27 cellular contexts compared by ENCODE assay signal in the genomic region with DNA sequence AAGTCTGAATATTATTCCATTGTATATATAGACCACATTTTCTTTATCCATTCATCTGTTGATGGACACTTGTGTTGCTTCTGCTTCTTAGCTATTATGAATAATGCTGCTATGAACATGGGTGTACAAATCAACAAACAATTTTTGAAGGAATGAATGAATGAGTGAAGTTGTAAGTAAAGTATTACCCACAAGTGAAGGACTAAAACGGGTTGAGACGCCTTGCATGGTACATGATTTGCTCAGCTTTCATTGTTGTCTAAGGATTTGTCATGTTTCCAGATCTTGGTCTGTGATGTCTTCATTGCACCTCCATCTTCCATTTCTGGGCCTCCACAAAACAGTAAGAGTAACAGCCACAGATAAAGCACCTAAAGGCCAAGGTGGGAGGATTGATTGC. TPM values are rescaled to one million over a fixed set of nuclear protein-coding genes. Genes with fewer than 3 reads are reported as not detected.
DNase-seq lines count a peak whose midpoint lies in the region; ATAC-seq, FAIRE-seq and TF ChIP-seq lines count a peak whose summit lies in the region.
"Had no signal": no experiment of that assay in that cellular context is flagged by ENCODE, and none has a peak within 500 bp of the region (broad histone marks: within the 10 kb centered on the region; RNA-seq: fewer than 3 reads in every experiment).

No MANE protein-coding gene starts in this region.

- no peak for TF ChIP-seq EP300 in K562 (IDR thresholded peaks at IDR 0.05; ENCODE audit: low read length)

- no peak for ATAC-seq in K562
- ATAC-seq: activated naive CD8-positive, alpha-beta T cell treated with anti-CD3 and anti-CD28 coated beads, Interleukin-2, amount 50 U/mL, for 24 hours had no signal

- peak overlapping the region; percentile 18 for H3K9ac ChIP-seq in Loucy (ENCODE audit: low read depth, low read length, poor library complexity, severe bottlenecking)
- peak overlapping the region in 1 of 2 experiments; percentile 86; a peak in 1 of 4 replicates for H3K9ac ChIP-seq in K562 (ENCODE audit: insufficient read depth in 1 of 2, low read depth in 2 of 2, low read length in 2 of 2)

- H3K27ac Mint-ChIP-seq in CD8-positive, alpha-beta memory T cell = peak overlapping the region in 1 of 8 donors; percentile 3
- H3K27ac Mint-ChIP-seq in endothelial cell (ENCODE audit: unreplicated experiment) = no peak overlapping the region
- H3K27ac Mint-ChIP-seq: activated naive CD8-positive, alpha-beta T cell treated with anti-CD3 and anti-CD28 coated beads, Interleukin-2, amount 50 U/mL, for 24 hours; stimulated activated naive CD8-positive, alpha-beta T cell treated with anti-CD3 and anti-CD28 coated beads, Interleukin-15, Interleukin-2, amounts not matched to agents 100 ng/mL and 50 ng/mL, for 24 hours had no signal

- H3K4me2 ChIP-seq in Loucy (ENCODE audit: low read depth, low read length, poor library complexity, severe bottlenecking) (peak overlapping the region; percentile 45), K562 (ENCODE audit: insufficient read depth, low read length) (peak overlapping the region; percentile 90; the same call in 1 of the 2 replicates), osteoblast (ENCODE audit: insufficient read depth, low read length) (no peak overlapping the region)

- FAIRE-seq in K562 (lab: Jason Lieb, UNC) = peak; percentile 74

- BruUV-seq in K562 (replicated peaks; lab: Mats Ljungman, UMichigan) = no TSS peak

- H3F3A ChIP-seq in Loucy (ENCODE audit: low read depth) = no peaks in the 10 kb centered on the region

- DNase-seq in CD8-positive, alpha-beta memory T cell = no peak
- DNase-seq in K562 (ENCODE audit: extremely low read depth in 1 of 4, low spot score in 3 of 4) = no peak
- DNase-seq in osteoblast (ENCODE audit: insufficient read length, low spot score, missing footprints) = no peak
- DNase-seq in stimulated activated CD4-positive, alpha-beta T cell treated with anti-CD3 and anti-CD28 coated beads, Interleukin-2, amount 100 ng/mL, for 24 hours = no peak
- DNase-seq in endothelial cell (ENCODE audit: low spot score) = no peak
- no peak for DNase-seq in stimulated activated naive CD4-positive, alpha-beta T cell (lab: John Stamatoyannopoulos, UW)
- DNase-seq: ACHN; activated CD4-positive, alpha-beta T cell treated with anti-CD3 and anti-CD28 coated beads for 4 hours; activated naive CD8-positive, alpha-beta T cell treated with anti-CD3 and anti-CD28 coated beads, Interleukin-2, amount 50 U/mL, for 24 hours; activated T-cell treated with anti-CD3 and anti-CD28 coated beads, Interleukin-2, amount 50 U/mL, for 1 hour; BE2C; DMS153; MG63; NCI-H1105 treated with DMSO at 0.1 percent for 48 hours; NCI-H2029 treated with DMSO at 0.1 percent for 48 hours; NCI-H2227 treated with DMSO at 0.1 percent for 48 hours; NCI-H69; posterior cingulate gyrus; right lobe of liver; tibial artery had no signal

- H3K36me3 ChIP-seq in CD8-positive, alpha-beta memory T cell (ENCODE audit: insufficient read depth, low read length) = no peaks in the 10 kb centered on the region
- H3K36me3 ChIP-seq in Loucy (ENCODE audit: insufficient read depth, low read length) (peaks cover 8% of the 10 kb centered on the region; the same call in 1 of the 2 replicates), K562 (ENCODE audit: control insufficient read depth, insufficient read depth, low read length) (peaks cover 4% of the 10 kb centered on the region; the same call in 2 of the 3 replicates), osteoblast (ENCODE audit: insufficient read depth, low read length) (peaks cover 27% of the 10 kb centered on the region)
- H3K36me3 ChIP-seq: BE2C, right lobe of liver had no signal

- no peak overlapping the region for H3K4me3 ChIP-seq in CD8-positive, alpha-beta memory T cell (ENCODE audit: low read length)
- H3K4me3 ChIP-seq in Loucy (ENCODE audit: low read length, poor library complexity, severe bottlenecking) = no peak overlapping the region
- H3K4me3 ChIP-seq in K562 = no peak overlapping the region
- H3K4me3 ChIP-seq in osteoblast (ENCODE audit: insufficient read depth, low read length) = no peak overlapping the region
- H3K4me3 ChIP-seq: MG63, right lobe of liver, tibial artery had no signal

- no peaks in the 10 kb centered on the region for H3K4me1 ChIP-seq in CD8-positive, alpha-beta memory T cell (ENCODE audit: insufficient read depth, low read length)
- H3K4me1 ChIP-seq in Loucy (ENCODE audit: insufficient read depth, low read length, poor library complexity, severe bottlenecking) = peaks cover 23% of the 10 kb centered on the region
- peaks cover 14 to 39% of the 10 kb centered on the region in 2 experiments for H3K4me1 ChIP-seq in K562 (replicated peaks in 1 of 2; ENCODE audit: control insufficient read depth in 2 of 2, insufficient read depth in 2 of 2, low read length in 2 of 2)
- H3K4me1 ChIP-seq in osteoblast (ENCODE audit: insufficient read depth, low read length) = peaks cover 11% of the 10 kb centered on the region
- H3K4me1 ChIP-seq: BE2C, tibial artery had no signal

- H2AFZ ChIP-seq in Loucy (ENCODE audit: low read length) (no peak overlapping the region), K562 (ENCODE audit: low read depth, low read length) (peak overlapping the region; percentile 49; the same call in 1 of the 2 replicates), osteoblast (ENCODE audit: low read length) (no peak overlapping the region)

- no peaks in the 10 kb centered on the region for H3K9me3 ChIP-seq in CD8-positive, alpha-beta memory T cell (ENCODE audit: low read length)
- H3K9me3 ChIP-seq in Loucy (ENCODE audit: insufficient read depth, low read depth, low read length) = no peaks in the 10 kb centered on the region
- H3K9me3 ChIP-seq in K562 (replicated peaks; ENCODE audit: control insufficient read depth, insufficient read depth, low read depth, low read length) = no peaks in the 10 kb centered on the region
- no peaks in the 10 kb centered on the region for H3K9me3 ChIP-seq in osteoblast (ENCODE audit: low read depth, low read length)
- H3K9me3 ChIP-seq: BE2C, MG63, right lobe of liver, tibial artery had no signal

- no peaks in the 10 kb centered on the region for H3K9me3 Mint-ChIP-seq in CD8-positive, alpha-beta memory T cell
- H3K9me3 Mint-ChIP-seq in endothelial cell (ENCODE audit: unreplicated experiment) = no peaks in the 10 kb centered on the region
- H3K9me3 Mint-ChIP-seq: activated naive CD8-positive, alpha-beta T cell treated with anti-CD3 and anti-CD28 coated beads, Interleukin-2, amount 50 U/mL, for 24 hours; IgD-negative memory B cell; stimulated activated naive CD8-positive, alpha-beta T cell treated with anti-CD3 and anti-CD28 coated beads, Interleukin-15, Interleukin-2, amounts not matched to agents 100 ng/mL and 50 ng/mL, for 24 hours had no signal

- H3K9me2 ChIP-seq in Loucy (replicated peaks; ENCODE audit: low read depth, low read length) = no peaks in the 10 kb centered on the region

- H3K9me1 ChIP-seq in K562 (ENCODE audit: control insufficient read depth, insufficient read depth, low read length) = no peaks in the 10 kb centered on the region

- H3K4me1 Mint-ChIP-seq in CD8-positive, alpha-beta memory T cell = no peaks in the 10 kb centered on the region
- peaks cover 12% of the 10 kb centered on the region for H3K4me1 Mint-ChIP-seq in endothelial cell (ENCODE audit: unreplicated experiment)

- H3K27me3 ChIP-seq in CD8-positive, alpha-beta memory T cell (ENCODE audit: insufficient read depth, low read length, poor library complexity, severe bottlenecking) = no peaks in the 10 kb centered on the region
- H3K27me3 ChIP-seq in Loucy (ENCODE audit: insufficient read depth, low read length, poor library complexity, severe bottlenecking) (no peaks in the 10 kb centered on the region), K562 (ENCODE audit: control insufficient read depth in 2 of 2, insufficient read depth in 2 of 2, low read length in 2 of 2) (no peaks in the 10 kb centered on the region), osteoblast (ENCODE audit: insufficient read depth, low read length) (no peaks in the 10 kb centered on the region)
- H3K27me3 ChIP-seq: BE2C, MG63, right lobe of liver, tibial artery had no signal

- in situ Hi-C loops in K562 (cut with MboI) = no loop called here

- peak overlapping the region; percentile 27 for H3K27ac ChIP-seq in CD8-positive, alpha-beta memory T cell (ENCODE audit: low read depth, low read length)
- H3K27ac ChIP-seq in K562 (ENCODE audit: extremely low read depth, low read depth, low read length) (peak overlapping the region; percentile 99), osteoblast (ENCODE audit: low read depth, low read length) (peak overlapping the region; percentile 15)
- H3K27ac ChIP-seq: tibial artery, VCaP had no signal

- H3K36me3 Mint-ChIP-seq in CD8-positive, alpha-beta memory T cell = peaks cover 0 to 24% (median 6%) of the 10 kb centered on the region in 3 donors
- H3K36me3 Mint-ChIP-seq in endothelial cell (ENCODE audit: low read depth, unreplicated experiment) = peaks cover 10% of the 10 kb centered on the region

- H3K4me3 Mint-ChIP-seq in CD8-positive, alpha-beta memory T cell = no peak overlapping the region
- H3K4me3 Mint-ChIP-seq in endothelial cell (ENCODE audit: unreplicated experiment) = no peak overlapping the region
- H3K4me3 Mint-ChIP-seq: activated naive CD8-positive, alpha-beta T cell treated with anti-CD3 and anti-CD28 coated beads, Interleukin-2, amount 50 U/mL, for 24 hours; stimulated activated naive CD8-positive, alpha-beta T cell treated with anti-CD3 and anti-CD28 coated beads, Interleukin-15, Interleukin-2, amounts not matched to agents 100 ng/mL and 50 ng/mL, for 24 hours had no signal

- no peaks in the 10 kb centered on the region for H4K20me1 ChIP-seq in Loucy (ENCODE audit: insufficient read depth, low read length, poor library complexity, severe bottlenecking)
- no peaks in the 10 kb centered on the region for H4K20me1 ChIP-seq in K562 (replicated peaks; ENCODE audit: control insufficient read depth, insufficient read depth, low read length)
- H4K20me1 ChIP-seq in osteoblast (ENCODE audit: insufficient read depth, low read length) = no peaks in the 10 kb centered on the region

- POLR2A ChIA-PET in CD8-positive, alpha-beta memory T cell (lab: Charles Lee) = no interaction called here
- POLR2A ChIA-PET in K562 (lab: Yijun Ruan, JAX) = interaction anchor here (0.7 kb wide), 1 partner anchor 12 kb away, joined by 3 read pairs; no protein-coding TSS in a partner anchor

- intact Hi-C loops in K562 (cut with micrococcal nuclease) = no loop called here

- 54% methylated on average over 2 of the region's 2 CpGs for WGBS in K562 (ENCODE audit: insufficient coverage, low coverage, missing lambda C conversion rate)

- no peaks in the 10 kb centered on the region for H3K27me3 Mint-ChIP-seq in CD8-positive, alpha-beta memory T cell
- H3K27me3 Mint-ChIP-seq in endothelial cell (ENCODE audit: unreplicated experiment) = no peaks in the 10 kb centered on the region
- H3K27me3 Mint-ChIP-seq: activated naive CD8-positive, alpha-beta T cell treated with anti-CD3 and anti-CD28 coated beads, Interleukin-2, amount 50 U/mL, for 24 hours; IgD-negative memory B cell; stimulated activated naive CD8-positive, alpha-beta T cell treated with anti-CD3 and anti-CD28 coated beads, Interleukin-15, Interleukin-2, amounts not matched to agents 100 ng/mL and 50 ng/mL, for 24 hours had no signal

- no peak for TF ChIP-seq POLR2A in K562 (conservative IDR thresholded peaks at IDR 0.05)

- no peak for TF ChIP-seq RAD21 in K562 (CRISPR knock-in tag; conservative IDR thresholded peaks at IDR 0.05 in 1 of 2, IDR thresholded peaks at IDR 0.05 in 1 of 2)

- CTCF ChIA-PET in CD8-positive, alpha-beta memory T cell (lab: Charles Lee) = no interaction called here
- CTCF ChIA-PET in K562 (lab: Yijun Ruan, JAX; ENCODE audit: low intra/inter-chr PET ratio) = no interaction called here

- no peak for TF ChIP-seq CTCF in Loucy (conservative IDR thresholded peaks at IDR 0.05; ENCODE audit: low read length)
- no peak for TF ChIP-seq CTCF in K562 (IDR thresholded peaks at IDR 0.05 in 2 of 3, conservative IDR thresholded peaks at IDR 0.05 in 1 of 3; ENCODE audit: insufficient read depth in 2 of 3, low read depth in 1 of 3, low read length in 3 of 3)
- no peak for TF ChIP-seq CTCF in osteoblast (IDR thresholded peaks at IDR 0.05; ENCODE audit: extremely low read depth, low read depth, low read length)
- no peak for TF ChIP-seq CTCF in endothelial cell (IDR thresholded peaks at IDR 0.05; ENCODE audit: unreplicated experiment)

- H3K79me2 ChIP-seq in Loucy (ENCODE audit: insufficient read depth, low read length) (no peaks in the 10 kb centered on the region), K562 (ENCODE audit: control insufficient read depth, insufficient read depth, low read length) (no peaks in the 10 kb centered on the region), osteoblast (ENCODE audit: insufficient read depth, low read length) (no peaks in the 10 kb centered on the region)

RNA-seq across cellular contexts. Expression of a gene that starts 20.5 kb away (rescaled TPM):
- 10 to 100 TPM; 16.4 to 16.5 TPM for total RNA-seq in CD8-positive, alpha-beta memory T cell
- polyA plus RNA-seq in CD8-positive, alpha-beta memory T cell = 4.3 TPM
- 118 and 123 TPM in 2 replicates for total RNA-seq in K562 (2011; cell fraction: chromatin; rRNA removed; ENCODE audit: low replicate concordance)
- 58.6 and 64.5 TPM in 2 replicates for total RNA-seq in K562 (2011; cell fraction: nucleolus; rRNA removed)
- 64.7 and 77.3 TPM in 2 replicates for total RNA-seq in K562 (2011; cell fraction: nucleoplasm; rRNA removed)
- total RNA-seq in K562 (2014; rRNA removed) = 7.0 and 8.8 TPM in 2 replicates
- total RNA-seq in K562 (2014; rRNA removed; fragmentation: Illumina TruSeq; extraction: Trizol) = 7.1 and 8.4 TPM in 2 replicates
- total RNA-seq in K562 (2015; rRNA removed; fragmentation: Illumina TruSeq; extraction: Trizol) = 7.7 and 8.2 TPM in 2 replicates
- 11.1 and 12.9 TPM in 2 replicates for total RNA-seq in K562 (2021)
- 11.5 and 15.5 TPM in 2 replicates for polyA plus RNA-seq in K562 (2011; rRNA removed)
- polyA plus RNA-seq in K562 (2011; cell fraction: cytosol; rRNA removed) = 11.0 and 12.7 TPM in 2 replicates
- 45.8 and 67.6 TPM in 2 replicates for polyA plus RNA-seq in K562 (2011; cell fraction: nucleus; rRNA removed)
- polyA plus RNA-seq in K562 (2012) = 12.8 and 21.8 TPM in 2 replicates
- polyA plus RNA-seq in K562 (2014; fragmentation: Illumina TruSeq; extraction: Trizol) = 8.4 and 9.0 TPM in 2 replicates
- 1 to 10 TPM; 2.4 to 7.0 TPM for polyA plus RNA-seq in K562 (2014; fragmentation: Nextera tagmentation; extraction: Ambion mirVana)
- polyA plus RNA-seq in K562 (2014; rRNA removed) = 9.6 and 11.1 TPM in 2 replicates
- polyA minus RNA-seq in K562 (2011; rRNA and poly(A)+ RNA removed) = 26.7 and 28.2 TPM in 2 replicates
- polyA minus RNA-seq in K562 (2011; cell fraction: cytosol; rRNA and poly(A)+ RNA removed) = 7.8 and 15.9 TPM in 2 replicates
- 24.5 and 32.7 TPM in 2 replicates for polyA minus RNA-seq in K562 (2011; cell fraction: nucleus; rRNA and poly(A)+ RNA removed)
- total RNA-seq in osteoblast = 30.4 and 30.6 TPM in 2 replicates
- total RNA-seq in endothelial cell (ENCODE audit: unreplicated experiment) = 25.1 TPM

RNA-seq across cellular contexts. Expression of a gene that starts 20.8 kb away (rescaled TPM):
- total RNA-seq in CD8-positive, alpha-beta memory T cell = 10 to 100 TPM; 48.0 to 48.1 TPM
- polyA plus RNA-seq in CD8-positive, alpha-beta memory T cell = 33.2 TPM
- total RNA-seq in K562 (2011; cell fraction: chromatin; rRNA removed; ENCODE audit: low replicate concordance) = 34.9 and 102 TPM in 2 replicates
- 20.8 and 23.4 TPM in 2 replicates for total RNA-seq in K562 (2011; cell fraction: nucleolus; rRNA removed)
- total RNA-seq in K562 (2011; cell fraction: nucleoplasm; rRNA removed) = 40.0 and 49.9 TPM in 2 replicates
- total RNA-seq in K562 (2014; rRNA removed) = 28.4 and 32.8 TPM in 2 replicates
- total RNA-seq in K562 (2014; rRNA removed; fragmentation: Illumina TruSeq; extraction: Trizol) = 41.7 and 49.6 TPM in 2 replicates
- total RNA-seq in K562 (2015; rRNA removed; fragmentation: Illumina TruSeq; extraction: Trizol) = 47.4 and 55.1 TPM in 2 replicates
- total RNA-seq in K562 (2021) = 36.3 and 37.9 TPM in 2 replicates
- 60.2 and 63.9 TPM in 2 replicates for polyA plus RNA-seq in K562 (2011; rRNA removed)
- 13.2 and 24.9 TPM in 2 replicates for polyA plus RNA-seq in K562 (2011; cell fraction: cytosol; rRNA removed)
- 94.0 and 147 TPM in 2 replicates for polyA plus RNA-seq in K562 (2011; cell fraction: nucleus; rRNA removed)
- polyA plus RNA-seq in K562 (2012) = 27.5 and 38.7 TPM in 2 replicates
- 43.5 and 49.1 TPM in 2 replicates for polyA plus RNA-seq in K562 (2014; fragmentation: Illumina TruSeq; extraction: Trizol)
- 10 to 100 TPM; 13.3 to 16.6 TPM for polyA plus RNA-seq in K562 (2014; fragmentation: Nextera tagmentation; extraction: Ambion mirVana)
- 39.0 and 48.0 TPM in 2 replicates for polyA plus RNA-seq in K562 (2014; rRNA removed)
- 46.8 and 52.4 TPM in 2 replicates for polyA minus RNA-seq in K562 (2011; rRNA and poly(A)+ RNA removed)
- 12.2 and 21.6 TPM in 2 replicates for polyA minus RNA-seq in K562 (2011; cell fraction: cytosol; rRNA and poly(A)+ RNA removed)
- 42.0 and 96.6 TPM in 2 replicates for polyA minus RNA-seq in K562 (2011; cell fraction: nucleus; rRNA and poly(A)+ RNA removed)
- total RNA-seq in osteoblast = 37.1 and 41.3 TPM in 2 replicates
- 30.6 TPM for total RNA-seq in endothelial cell (ENCODE audit: unreplicated experiment)

RNA-seq across cellular contexts. Expression of a gene that starts 32.1 kb away (rescaled TPM):
- total RNA-seq in CD8-positive, alpha-beta memory T cell = under 1 TPM; 0.39 to 0.40 TPM
- polyA plus RNA-seq in CD8-positive, alpha-beta memory T cell = 0.21 TPM
- total RNA-seq in K562 (2011; cell fraction: chromatin; rRNA removed; ENCODE audit: low replicate concordance) = 2.6 and 4.9 TPM in 2 replicates
- 1.3 and 1.5 TPM in 2 replicates for total RNA-seq in K562 (2011; cell fraction: nucleolus; rRNA removed)
- total RNA-seq in K562 (2011; cell fraction: nucleoplasm; rRNA removed) = 2.2 and 4.1 TPM in 2 replicates
- 0.45 and 0.54 TPM in 2 replicates for total RNA-seq in K562 (2014; rRNA removed)
- 0.29 and 0.44 TPM in 2 replicates for total RNA-seq in K562 (2014; rRNA removed; fragmentation: Illumina TruSeq; extraction: Trizol)
- 0.72 and 0.76 TPM in 2 replicates for total RNA-seq in K562 (2015; rRNA removed; fragmentation: Illumina TruSeq; extraction: Trizol)
- 0.95 and 1.1 TPM in 2 replicates for total RNA-seq in K562 (2021)
- 0.56 and 0.57 TPM in 2 replicates for polyA plus RNA-seq in K562 (2011; rRNA removed)
- 0.31 and 0.46 TPM in 2 replicates for polyA plus RNA-seq in K562 (2011; cell fraction: cytosol; rRNA removed)
- polyA plus RNA-seq in K562 (2011; cell fraction: nucleus; rRNA removed) = 2.7 and 8.5 TPM in 2 replicates
- 1.3 and 1.5 TPM in 2 replicates for polyA plus RNA-seq in K562 (2012)
- 0.76 and 0.95 TPM in 2 replicates for polyA plus RNA-seq in K562 (2014; fragmentation: Illumina TruSeq; extraction: Trizol)
- polyA plus RNA-seq in K562 (2014; fragmentation: Nextera tagmentation; extraction: Ambion mirVana) = under 1 TPM in 1 of 2 experiments, not detected in 1; 0.08 TPM
- polyA plus RNA-seq in K562 (2014; rRNA removed) = 0.56 and 0.69 TPM in 2 replicates
- polyA minus RNA-seq in K562 (2011; rRNA and poly(A)+ RNA removed) = 0.46 and 0.93 TPM in 2 replicates
- not detected in 2 replicates for polyA minus RNA-seq in K562 (2011; cell fraction: cytosol; rRNA and poly(A)+ RNA removed)
- polyA minus RNA-seq in K562 (2011; cell fraction: nucleus; rRNA and poly(A)+ RNA removed) = 1.4 and 1.5 TPM in 2 replicates
- total RNA-seq in osteoblast = under 0.01 TPM in 2 replicates
- total RNA-seq in endothelial cell (ENCODE audit: unreplicated experiment) = 0.21 TPM
- total RNA-seq: chondrocyte, kidney epithelial cell, RPMI7951 had no signal

Comparison
In these comparisons a context has a peak if more than half of its experiments do, and no peak if none do; other contexts are left out.
1. H3K27ac ChIP-seq: peak in every context shown above with its lines; median percentile 99 in K562; 27 in CD8-positive, alpha-beta memory T cell; 15 in osteoblast.